ENCODE assay signal across 13 cellular contexts in the genomic region with DNA sequence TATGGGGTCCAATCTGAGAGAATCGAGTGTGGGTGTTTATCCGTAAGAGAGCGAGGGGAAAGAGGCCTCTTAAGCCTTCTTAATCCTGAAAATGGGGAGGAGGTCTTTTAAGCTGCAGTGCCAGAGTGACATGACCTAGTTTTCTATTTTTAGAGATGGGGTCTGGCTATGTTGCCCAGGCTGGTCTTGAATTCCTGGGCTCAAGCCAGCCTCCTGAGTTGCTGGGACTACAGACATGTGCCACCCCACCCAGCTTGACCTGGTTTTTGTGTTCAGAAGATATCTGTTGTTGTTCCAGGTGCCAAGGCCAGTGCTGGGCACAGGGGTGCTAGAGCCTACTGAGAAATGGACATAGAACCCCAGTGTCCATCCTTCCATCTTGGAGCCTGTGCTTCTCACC. TPM values are rescaled to one million over a fixed set of nuclear protein-coding genes. Genes with fewer than 3 reads are reported as not detected.
DNase-seq lines count a peak whose midpoint lies in the region; ATAC-seq and TF ChIP-seq lines count a peak whose summit lies in the region.
"Had no signal": no experiment of that assay in that cellular context is flagged by ENCODE, and none has a peak within 500 bp of the region (broad histone marks: within the 10 kb centered on the region; RNA-seq: fewer than 3 reads in every experiment).

No MANE protein-coding gene starts in this region.

- H3K4me3 Mint-ChIP-seq in activated T-cell treated with anti-CD3 and anti-CD28 coated beads, Interleukin-2, amount 50 U/mL, for 4 hours: peak overlapping the region; percentile 49
- peak overlapping the region; percentile 45 for H3K4me3 Mint-ChIP-seq in WTC11
- peak overlapping the region; percentile 48 to 90 (median 53) for H3K4me3 Mint-ChIP-seq in immature natural killer cell

- H3K27me3 ChIP-seq in subcutaneous abdominal adipose tissue (ENCODE audit: control insufficient read depth in 5 of 5, insufficient read depth in 4 of 5, low read length in 5 of 5): no peaks in the 10 kb centered on the region
- H3K27me3 ChIP-seq: adrenal gland, right atrium auricular region had no signal

- peaks cover 10% of the 10 kb centered on the region for H3K36me3 Mint-ChIP-seq in activated T-cell treated with anti-CD3 and anti-CD28 coated beads, Interleukin-2, amount 50 U/mL, for 4 hours (ENCODE audit: insufficient read depth)
- peaks cover 12% of the 10 kb centered on the region for H3K36me3 Mint-ChIP-seq in WTC11
- H3K36me3 Mint-ChIP-seq in immature natural killer cell: peaks cover 0 to 8% (median 5%) of the 10 kb centered on the region in 3 donors

- in situ Hi-C loops in G401 (cut with HindIII; ENCODE audit: low sequenced_read_pairs): no loop called here

- no peak overlapping the region for H3K27ac ChIP-seq in subcutaneous abdominal adipose tissue (ENCODE audit: low read depth, low read length)

- no peaks in the 10 kb centered on the region for H3K9me3 ChIP-seq in subcutaneous abdominal adipose tissue (ENCODE audit: control insufficient read depth in 5 of 5, low read length in 5 of 5)
- H3K9me3 ChIP-seq: adrenal gland, right atrium auricular region had no signal

- no peak for TF ChIP-seq CTCF in WTC11 (IDR thresholded peaks at IDR 0.05)

- no peaks in the 10 kb centered on the region for H3K9me3 Mint-ChIP-seq in activated T-cell treated with anti-CD3 and anti-CD28 coated beads, Interleukin-2, amount 50 U/mL, for 4 hours
- H3K9me3 Mint-ChIP-seq in WTC11 (no peaks in the 10 kb centered on the region), immature natural killer cell (no peaks in the 10 kb centered on the region)

- no peaks in the 10 kb centered on the region for H3K27me3 Mint-ChIP-seq in activated T-cell treated with anti-CD3 and anti-CD28 coated beads, Interleukin-2, amount 50 U/mL, for 4 hours (ENCODE audit: low read depth)
- H3K27me3 Mint-ChIP-seq in WTC11 (ENCODE audit: low read depth): peaks cover 2% of the 10 kb centered on the region; the same call in 1 of the 2 replicates
- H3K27me3 Mint-ChIP-seq in immature natural killer cell (ENCODE audit: low read depth in 3 of 3): peaks cover 2 to 9% (median 8%) of the 10 kb centered on the region in 3 donors

- H3K36me3 ChIP-seq in subcutaneous abdominal adipose tissue (ENCODE audit: control insufficient read depth in 5 of 5, insufficient read depth in 5 of 5, low read length in 5 of 5): peaks cover 0 to 16% (median 11%) of the 10 kb centered on the region in 5 donors

- no peak overlapping the region for H3K4me3 ChIP-seq in subcutaneous abdominal adipose tissue (ENCODE audit: low read depth in 1 of 5, low read length in 5 of 5)

- peaks cover 14% of the 10 kb centered on the region for H3K4me1 Mint-ChIP-seq in activated T-cell treated with anti-CD3 and anti-CD28 coated beads, Interleukin-2, amount 50 U/mL, for 4 hours (ENCODE audit: low read depth)
- peaks cover 8% of the 10 kb centered on the region for H3K4me1 Mint-ChIP-seq in WTC11
- H3K4me1 Mint-ChIP-seq in immature natural killer cell: peaks cover 8 to 12% of the 10 kb centered on the region in 2 donors

- peaks cover 0 to 29% (median 22%) of the 10 kb centered on the region in 5 donors for H3K4me1 ChIP-seq in subcutaneous abdominal adipose tissue (ENCODE audit: control insufficient read depth in 5 of 5, insufficient read depth in 5 of 5, low read length in 5 of 5)

- no peak overlapping the region for H3K27ac Mint-ChIP-seq in WTC11
- H3K27ac Mint-ChIP-seq in immature natural killer cell: peak overlapping the region in 5 of 6 donors; percentile 55 to 99 (median 89)

- CTCF ChIA-PET in WTC11 (lab: Charles Lee): interaction anchor here (0.5 to 12.5 kb wide), 6 partner anchors 11 to 74 kb away, joined by 3 to 151 read pairs (median 11); a partner anchor contains a TSS

- no peak for ATAC-seq in activated T-cell treated with anti-CD3 and anti-CD28 coated beads, Interleukin-2, amount 50 U/mL, for 4 hours
- ATAC-seq in WTC11: no peak

- POLR2A ChIA-PET in WTC11 (lab: Charles Lee): interaction anchor here (0.6 kb wide), 1 partner anchor 975 kb away, joined by 3 read pairs; no protein-coding TSS in a partner anchor

- no peak for DNase-seq in activated T-cell treated with anti-CD3 and anti-CD28 coated beads, Interleukin-2, amount 50 U/mL, for 4 hours
- DNase-seq in activated T-cell treated with anti-CD3 and anti-CD28 coated beads, Interleukin-2, amount 50 U/mL, for 1 hour: no peak
- no peak for DNase-seq in WTC11 (ENCODE audit: low spot score)
- DNase-seq in immature natural killer cell: no peak
- no peak for DNase-seq in GM03348 (ENCODE audit: low spot score)
- DNase-seq in G401 (ENCODE audit: low spot score): no peak
- DNase-seq in stimulated activated naive CD4-positive, alpha-beta T cell treated with Interleukin-2 at 50 U/mL for 16 hours (lab: John Stamatoyannopoulos, UW): no peak
- DNase-seq: adrenal gland, NCI-H526 treated with DMSO at 0.1 percent for 48 hours, T1000 had no signal

- peak overlapping the region in 3 of 5 donors; percentile 86 to 94 (median 94) for H3K9ac ChIP-seq in subcutaneous abdominal adipose tissue (ENCODE audit: low read length in 5 of 5)

TF ChIP-seq in WTC11, 78 proteins besides CTCF, POLR2A, EP300 and RAD21:
- no peak for TF ChIP-seq JAZF1 (CRISPR knock-in tag; IDR thresholded peaks at IDR 0.05)
- TF ChIP-seq, protein P1, sequence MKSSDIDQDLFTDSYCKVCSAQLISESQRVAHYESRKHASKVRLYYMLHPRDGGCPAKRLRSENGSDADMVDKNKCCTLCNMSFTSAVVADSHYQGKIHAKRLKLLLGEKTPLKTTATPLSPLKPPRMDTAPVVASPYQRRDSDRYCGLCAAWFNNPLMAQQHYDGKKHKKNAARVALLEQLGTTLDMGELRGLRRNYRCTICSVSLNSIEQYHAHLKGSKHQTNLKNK (CRISPR knock-in tag; IDR thresholded peaks at IDR 0.05): no peak
- no peak for TF ChIP-seq GRHL2 (CRISPR knock-in tag; IDR thresholded peaks at IDR 0.05; ENCODE audit: insufficient replicate concordance, severe bottlenecking)
- TF ChIP-seq ZNF121 (CRISPR knock-in tag; IDR thresholded peaks at IDR 0.05): peak; percentile 9; the same call in 1 of the 2 replicates
- TF ChIP-seq SOX15 (CRISPR knock-in tag; IDR thresholded peaks at IDR 0.05): no peak
- TF ChIP-seq, protein P2, sequence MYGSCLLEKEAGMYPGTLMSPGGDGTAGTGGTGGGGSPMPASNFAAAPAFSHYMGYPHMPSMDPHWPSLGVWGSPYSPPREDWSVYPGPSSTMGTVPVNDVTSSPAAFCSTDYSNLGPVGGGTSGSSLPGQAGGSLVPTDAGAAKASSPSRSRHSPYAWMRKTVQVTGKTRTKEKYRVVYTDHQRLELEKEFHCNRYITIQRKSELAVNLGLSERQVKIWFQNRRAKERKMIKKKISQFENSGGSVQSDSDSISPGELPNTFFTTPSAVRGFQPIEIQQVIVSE (CRISPR knock-in tag; IDR thresholded peaks at IDR 0.05; ENCODE audit: borderline replicate concordance): no peak
- TF ChIP-seq, protein P3, sequence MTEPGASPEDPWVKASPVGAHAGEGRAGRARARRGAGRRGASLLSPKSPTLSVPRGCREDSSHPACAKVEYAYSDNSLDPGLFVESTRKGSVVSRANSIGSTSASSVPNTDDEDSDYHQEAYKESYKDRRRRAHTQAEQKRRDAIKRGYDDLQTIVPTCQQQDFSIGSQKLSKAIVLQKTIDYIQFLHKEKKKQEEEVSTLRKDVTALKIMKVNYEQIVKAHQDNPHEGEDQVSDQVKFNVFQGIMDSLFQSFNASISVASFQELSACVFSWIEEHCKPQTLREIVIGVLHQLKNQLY (CRISPR knock-in tag; IDR thresholded peaks at IDR 0.05): no peak
- no peak for TF ChIP-seq FOXP1 (CRISPR knock-in tag; IDR thresholded peaks at IDR 0.05; ENCODE audit: borderline replicate concordance)

RNA-seq across cellular contexts. Expression of a gene that starts 1.4 kb away (rescaled TPM):
- 10 to 100 TPM; 27.6 to 38.8 (median 36.6) TPM for total RNA-seq in activated T-cell treated with anti-CD3 and anti-CD28 coated beads, Interleukin-2, amount 50 U/mL, for 4 hours
- total RNA-seq in WTC11 (2021): 30.5 to 34.7 TPM (median 31.3 TPM) in 3 replicates
- 10 to 100 TPM; 67.7 to 87.5 (median 77.3) TPM for polyA plus RNA-seq in immature natural killer cell
- total RNA-seq in G401 (2014; rRNA removed; shearing (Covaris generic)): 146 and 183 TPM in 2 replicates

RNA-seq across cellular contexts. Expression of a gene that starts 2.6 kb away (rescaled TPM):
- 10 to 100 TPM; 43.1 to 46.2 (median 43.9) TPM for total RNA-seq in activated T-cell treated with anti-CD3 and anti-CD28 coated beads, Interleukin-2, amount 50 U/mL, for 4 hours
- 51.1 to 53.8 TPM (median 51.8 TPM) in 3 replicates for total RNA-seq in WTC11 (2021)
- 10 to 100 TPM in 1 of 3 donors, 1 to 10 TPM in 2; 6.9 to 11.6 (median 7.4) TPM for polyA plus RNA-seq in immature natural killer cell
- total RNA-seq in G401 (2014; rRNA removed; shearing (Covaris generic)): 17.8 and 25.9 TPM in 2 replicates

RNA-seq across cellular contexts. Expression of a gene that starts 8.0 kb away (rescaled TPM):
- not detected for total RNA-seq in activated T-cell treated with anti-CD3 and anti-CD28 coated beads, Interleukin-2, amount 50 U/mL, for 4 hours
- total RNA-seq in WTC11 (2021): 0.25 to 0.74 TPM (median 0.48 TPM) in 3 replicates
- not detected for polyA plus RNA-seq in immature natural killer cell
- total RNA-seq in G401 (2014; rRNA removed; shearing (Covaris generic)): 0.14 TPM in 1 of 2 replicates, not detected in the other
- total RNA-seq: right atrium auricular region had no signal

RNA-seq across cellular contexts. Expression of a gene that starts 17.1 kb away (rescaled TPM):
- not detected for total RNA-seq in activated T-cell treated with anti-CD3 and anti-CD28 coated beads, Interleukin-2, amount 50 U/mL, for 4 hours
- 1.1 to 2.5 TPM (median 2.0 TPM) in 3 replicates for total RNA-seq in WTC11 (2021)
- not detected for polyA plus RNA-seq in immature natural killer cell
- not detected in 2 replicates for total RNA-seq in G401 (2014; rRNA removed; shearing (Covaris generic))
- total RNA-seq: M059J, right atrium auricular region had no signal

RNA-seq across cellular contexts. Expression of a gene that starts 22.2 kb away (rescaled TPM):
- 10 to 100 TPM; 81.5 to 93.4 (median 89.3) TPM for total RNA-seq in activated T-cell treated with anti-CD3 and anti-CD28 coated beads, Interleukin-2, amount 50 U/mL, for 4 hours
- total RNA-seq in WTC11 (2021): 56.3 to 81.9 TPM (median 59.1 TPM) in 3 replicates
- 10 to 100 TPM in 1 of 3 donors, 1 to 10 TPM in 2; 4.6 to 18.0 (median 8.7) TPM for polyA plus RNA-seq in immature natural killer cell
- total RNA-seq in G401 (2014; rRNA removed; shearing (Covaris generic)): 42.0 and 75.5 TPM in 2 replicates
